In the genomic region with DNA sequence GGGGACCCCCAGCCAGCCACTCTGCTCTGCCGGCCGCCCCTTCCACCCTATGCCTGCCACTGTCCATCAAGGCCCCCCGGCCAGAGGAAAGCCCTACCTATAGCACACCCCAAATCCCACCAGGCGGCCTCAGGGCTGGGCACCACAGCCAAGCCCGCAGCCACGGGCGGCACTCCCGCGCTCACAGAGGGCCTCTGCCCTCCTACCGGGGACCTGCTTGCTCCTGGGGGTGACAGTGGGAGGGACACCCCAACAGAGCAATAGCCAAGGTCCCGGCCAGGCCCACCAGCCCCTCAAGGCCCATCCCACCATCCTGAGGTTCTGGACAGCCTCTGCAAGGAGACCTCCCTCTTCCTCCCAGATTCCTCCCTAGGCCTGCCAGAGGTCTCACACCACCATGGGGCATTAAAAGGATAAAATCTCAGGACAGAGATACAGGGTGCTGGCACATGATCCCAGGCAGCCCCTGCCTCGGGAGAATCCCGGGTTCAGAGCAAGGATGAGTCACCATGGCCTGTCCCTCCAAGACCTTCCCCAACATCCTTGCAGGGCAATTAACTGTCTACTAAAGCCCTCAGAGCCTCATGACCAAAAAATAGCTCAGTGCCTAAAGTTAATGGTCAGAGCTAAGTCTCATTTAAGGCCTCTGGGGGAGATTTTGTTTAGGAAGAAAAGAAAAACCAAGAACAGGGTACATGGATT, we compare ENCODE assay signal across 26 cellular contexts. TPM values are rescaled to one million over a fixed set of nuclear protein-coding genes. Genes with fewer than 3 reads are reported as not detected.
DNase-seq lines count a peak whose midpoint lies in the region; ATAC-seq, FAIRE-seq and TF ChIP-seq lines count a peak whose summit lies in the region.
"Had no signal": no experiment of that assay in that cellular context is flagged by ENCODE, and none has a peak within 500 bp of the region (broad histone marks: within the 10 kb centered on the region; RNA-seq: fewer than 3 reads in every experiment).

No MANE protein-coding gene starts in this region.

- no peak for TF ChIP-seq RAD21 in IMR-90 (IDR thresholded peaks at IDR 0.05; ENCODE audit: low read length)

- peaks cover 40% of the 10 kb centered on the region for H3K9me1 ChIP-seq in IMR-90 (ENCODE audit: insufficient read depth, low read length)

- intact Hi-C loops in A673 (cut with micrococcal nuclease; ENCODE audit: unreplicated experiment): no loop called here
- intact Hi-C loops in IMR-90 (cut with micrococcal nuclease): no loop called here
- intact Hi-C loops in sigmoid colon (cut with DNase I): no loop called here
- intact Hi-C loops in activated T-helper 1 cell treated with anti-CD3 and anti-CD28 coated beads, Interleukin-12 subunit alpha, Interleukin-12 subunit beta, Interleukin-2, Interleukin-4 antibody, amounts not matched to agents 30 ng/mL and 10 ng/mL and 1 ng/mL, durations not matched to agents 14 hours and 24 hours and 36 hours (cut with micrococcal nuclease): no loop called here

- DNase-seq in A673 (ENCODE audit: low spot score) (no peak), IMR-90 (no peak), foreskin keratinocyte (no peak), sigmoid colon (no peak), D341Med (ENCODE audit: low spot score) (no peak), omental fat pad (ENCODE audit: low spot score) (no peak), H54 (ENCODE audit: insufficient read length, low spot score) (no peak)
- no peak for DNase-seq in activated T-helper 1 cell treated with anti-CD3 and anti-CD28 coated beads, Interleukin-12 subunit alpha, Interleukin-12 subunit beta, Interleukin-2, Interleukin-4 antibody, amounts not matched to agents 30 ng/mL and 10 ng/mL and 1 ng/mL, durations not matched to agents 14 hours and 24 hours and 36 hours (ENCODE audit: low spot score)
- DNase-seq: activated CD8-positive, alpha-beta memory T cell treated with anti-CD3 and anti-CD28 coated beads for 24 hours; activated naive CD4-positive, alpha-beta T cell treated with anti-CD3 and anti-CD28 coated beads, Interleukin-2, amount 50 U/mL, for 16 hours; activated T-cell treated with anti-CD3 and anti-CD28 coated beads, Interleukin-2, amount 50 U/mL, for 48 hours; caudate nucleus; H9; heart right ventricle; KBM-7; mucosa of descending colon; NCI-H1694 treated with DMSO at 0.1 percent for 48 hours; NCI-H69; stimulated activated naive CD4-positive, alpha-beta T cell; tibial artery had no signal

- no peak overlapping the region; the same call in 1 of the 2 replicates for H3K14ac ChIP-seq in IMR-90 (replicated peaks; ENCODE audit: low read depth, low read length)

- TF ChIP-seq CTCF in A673 (conservative IDR thresholded peaks at IDR 0.05; ENCODE audit: low read depth, low read length) (no peak), IMR-90 (conservative IDR thresholded peaks at IDR 0.05; ENCODE audit: low read depth, low read length) (no peak), foreskin keratinocyte (conservative IDR thresholded peaks at IDR 0.05) (no peak), sigmoid colon (IDR thresholded peaks at IDR 0.05) (no peak), omental fat pad (IDR thresholded peaks at IDR 0.05) (no peak)

- no peaks in the 10 kb centered on the region for H3K36me3 ChIP-seq in A673 (ENCODE audit: insufficient read depth, low read length, poor library complexity, severe bottlenecking)
- no peaks in the 10 kb centered on the region for H3K36me3 ChIP-seq in IMR-90 (ENCODE audit: control insufficient read depth, insufficient read depth, low read length)
- no peaks in the 10 kb centered on the region for H3K36me3 ChIP-seq in sigmoid colon
- H3K36me3 ChIP-seq: ascending aorta, heart right ventricle, prostate gland, tibial artery had no signal

- H3K79me1 ChIP-seq in IMR-90 (ENCODE audit: low read depth in 1 of 2, low read length in 2 of 2): peaks cover 43 to 92% of the 10 kb centered on the region in 2 experiments

- H4K20me1 ChIP-seq in IMR-90 (ENCODE audit: insufficient read depth, low read length): peaks cover 25% of the 10 kb centered on the region

- H2BK5ac ChIP-seq in IMR-90 (ENCODE audit: low read depth, low read length, poor library complexity, severe bottlenecking): no peak overlapping the region

- H2AK9ac ChIP-seq in IMR-90 (replicated peaks; ENCODE audit: low read depth, low read length, poor library complexity): peak overlapping the region; percentile 35

- H3K4me3 Mint-ChIP-seq in activated T-helper 1 cell treated with anti-CD3 and anti-CD28 coated beads, Interleukin-12 subunit alpha, Interleukin-12 subunit beta, Interleukin-2, Interleukin-4 antibody, amounts not matched to agents 30 ng/mL and 10 ng/mL and 1 ng/mL, durations not matched to agents 14 hours and 24 hours and 36 hours: no peak overlapping the region
- H3K4me3 Mint-ChIP-seq: H9, neural crest cell had no signal

- dilution Hi-C loops in IMR-90 (cut with HindIII; ENCODE audit: low sequenced_read_pairs, unreplicated experiment): no loop called here

- peak overlapping the region; percentile 16 for H3K27ac ChIP-seq in A673 (ENCODE audit: low read depth, low read length, poor library complexity, severe bottlenecking)
- no peak overlapping the region for H3K27ac ChIP-seq in IMR-90 (ENCODE audit: insufficient read depth, low read length)
- no peak overlapping the region for H3K27ac ChIP-seq in foreskin keratinocyte
- H3K27ac ChIP-seq in sigmoid colon: peak overlapping the region; percentile 38 to 97 (median 76)
- H3K27ac ChIP-seq: ascending aorta, prostate gland, skin epidermis, tibial artery had no signal

- no peaks in the 10 kb centered on the region for H3K4me1 Mint-ChIP-seq in activated T-helper 1 cell treated with anti-CD3 and anti-CD28 coated beads, Interleukin-12 subunit alpha, Interleukin-12 subunit beta, Interleukin-2, Interleukin-4 antibody, amounts not matched to agents 30 ng/mL and 10 ng/mL and 1 ng/mL, durations not matched to agents 14 hours and 24 hours and 36 hours (ENCODE audit: low read depth)

- peak overlapping the region; percentile 49; the same call in 1 of the 2 replicates for H3K23ac ChIP-seq in IMR-90 (ENCODE audit: low read depth, low read length)

- FAIRE-seq in H54 (lab: Jason Lieb, UNC): no peak
- FAIRE-seq: G401.6, TTC549 had no signal

- no peak for TF ChIP-seq EP300 in sigmoid colon (IDR thresholded peaks at IDR 0.05)

- no peak overlapping the region for H3K56ac ChIP-seq in IMR-90 (ENCODE audit: extremely low read depth, insufficient read depth, low read length)

- H2AFZ ChIP-seq in IMR-90 (replicated peaks; ENCODE audit: low read length, poor library complexity): no peak overlapping the region

- POLR2A ChIA-PET in A673 (lab: Charles Lee; ENCODE audit: low non-redundant PET): no interaction called here
- POLR2A ChIA-PET in IMR-90 (lab: Charles Lee; ENCODE audit: unreplicated experiment): no interaction called here

- H3K18ac ChIP-seq in IMR-90 (ENCODE audit: low read depth, low read length): no peak overlapping the region

- H3K9me3 ChIP-seq in A673 (ENCODE audit: low read depth, low read length, poor library complexity, severe bottlenecking) (no peaks in the 10 kb centered on the region), IMR-90 (ENCODE audit: control insufficient read depth, insufficient read depth, low read length) (no peaks in the 10 kb centered on the region), sigmoid colon (no peaks in the 10 kb centered on the region)
- H3K9me3 ChIP-seq: ascending aorta, heart right ventricle, mucosa of descending colon, prostate gland, tibial artery had no signal

- TF ChIP-seq POLR2A in IMR-90 (IDR thresholded peaks at IDR 0.05; ENCODE audit: low read depth, low read length) (no peak), sigmoid colon (IDR thresholded peaks at IDR 0.05) (no peak), H54 (IDR thresholded peaks at IDR 0.05; ENCODE audit: low read depth, low read length) (no peak)

- CTCF ChIA-PET in A673 (lab: Charles Lee) (interaction anchor here (0.9 kb wide), 1 partner anchor 15 kb away, joined by 3 read pairs; no protein-coding TSS in a partner anchor), IMR-90 (lab: Yijun Ruan, JAX) (interaction anchor here (1.0 kb wide), 1 partner anchor 299 kb away, joined by 3 read pairs; no protein-coding TSS in a partner anchor)

- no peak overlapping the region for H3K4me3 ChIP-seq in A673 (ENCODE audit: low read depth, low read length, poor library complexity, severe bottlenecking)
- H3K4me3 ChIP-seq in IMR-90 (ENCODE audit: insufficient read depth, low read depth, low read length): no peak overlapping the region
- no peak overlapping the region for H3K4me3 ChIP-seq in sigmoid colon
- H3K4me3 ChIP-seq: ascending aorta, heart right ventricle, mucosa of descending colon, prostate gland, skin epidermis, tibial artery had no signal

- peak overlapping the region; percentile 57; the same call in 1 of the 2 replicates for H2BK120ac ChIP-seq in IMR-90 (ENCODE audit: low read depth, low read length)

- BruUV-seq in A673 (replicated peaks; lab: Mats Ljungman, UMichigan) (no TSS peak), IMR-90 (replicated peaks; lab: Mats Ljungman, UMichigan) (no TSS peak)

- no peak overlapping the region for H3K27ac Mint-ChIP-seq in activated T-helper 1 cell treated with anti-CD3 and anti-CD28 coated beads, Interleukin-12 subunit alpha, Interleukin-12 subunit beta, Interleukin-2, Interleukin-4 antibody, amounts not matched to agents 30 ng/mL and 10 ng/mL and 1 ng/mL, durations not matched to agents 14 hours and 24 hours and 36 hours

- H4K8ac ChIP-seq in IMR-90 (ENCODE audit: low read depth in 2 of 2, low read length in 2 of 2): no peak overlapping the region

- peak; percentile 7 for ATAC-seq in IMR-90 (ENCODE audit: low read depth)
- ATAC-seq in foreskin keratinocyte: peak; percentile 14
- ATAC-seq in omental fat pad (ENCODE audit: low FRiP score): no peak

- peak overlapping the region; percentile 64 for H3K4ac ChIP-seq in IMR-90 (ENCODE audit: low read depth, low read length)

- H3K9me3 Mint-ChIP-seq in activated T-helper 1 cell treated with anti-CD3 and anti-CD28 coated beads, Interleukin-12 subunit alpha, Interleukin-12 subunit beta, Interleukin-2, Interleukin-4 antibody, amounts not matched to agents 30 ng/mL and 10 ng/mL and 1 ng/mL, durations not matched to agents 14 hours and 24 hours and 36 hours: no peaks in the 10 kb centered on the region
- H3K9me3 Mint-ChIP-seq: H9, neural crest cell had no signal

- H2BK15ac ChIP-seq in IMR-90 (ENCODE audit: low read depth, low read length): no peak overlapping the region

- no peaks in the 10 kb centered on the region for H3K4me1 ChIP-seq in A673 (ENCODE audit: insufficient read depth, low read length, poor library complexity, severe bottlenecking)
- peaks cover 40% of the 10 kb centered on the region for H3K4me1 ChIP-seq in IMR-90 (ENCODE audit: control insufficient read depth, insufficient read depth, low read length)
- H3K4me1 ChIP-seq in foreskin keratinocyte: peaks cover 4% of the 10 kb centered on the region
- peaks cover 0 to 69% (median 64%) of the 10 kb centered on the region in 4 donors for H3K4me1 ChIP-seq in sigmoid colon
- H3K4me1 ChIP-seq: ascending aorta had no signal

- WGBS in IMR-90 (ENCODE audit: extremely low coverage in 2 of 2, insufficient read length in 1 of 2), 2 experiments: 92% methylated on average over 2 of the region's 13 CpGs; no CpG with 5 or more reads in 1 of the 2 experiments
- 84 to 86% methylated on average over 13 of the region's 13 CpGs for WGBS in sigmoid colon, 2 donors

- in situ Hi-C loops in IMR-90 (cut with MboI; ENCODE audit: low sequenced_read_pairs): no loop called here

- H4K91ac ChIP-seq in IMR-90 (ENCODE audit: insufficient read depth, low read depth, low read length): peak overlapping the region; percentile 62

- peak overlapping the region; percentile 58 for H2AK5ac ChIP-seq in IMR-90 (ENCODE audit: low read depth, low read length)

- H2BK20ac ChIP-seq in IMR-90 (ENCODE audit: low read depth, low read length): no peak overlapping the region

- peaks cover 2% of the 10 kb centered on the region for H3K27me3 Mint-ChIP-seq in activated T-helper 1 cell treated with anti-CD3 and anti-CD28 coated beads, Interleukin-12 subunit alpha, Interleukin-12 subunit beta, Interleukin-2, Interleukin-4 antibody, amounts not matched to agents 30 ng/mL and 10 ng/mL and 1 ng/mL, durations not matched to agents 14 hours and 24 hours and 36 hours (ENCODE audit: insufficient read depth)

- H3K36me3 Mint-ChIP-seq in activated T-helper 1 cell treated with anti-CD3 and anti-CD28 coated beads, Interleukin-12 subunit alpha, Interleukin-12 subunit beta, Interleukin-2, Interleukin-4 antibody, amounts not matched to agents 30 ng/mL and 10 ng/mL and 1 ng/mL, durations not matched to agents 14 hours and 24 hours and 36 hours (ENCODE audit: low read depth): no peaks in the 10 kb centered on the region

- H3K27me3 ChIP-seq in A673 (replicated peaks; ENCODE audit: insufficient read depth, low read depth, low read length, poor library complexity) (no peaks in the 10 kb centered on the region), IMR-90 (ENCODE audit: control insufficient read depth, insufficient read depth, low read length) (no peaks in the 10 kb centered on the region), foreskin keratinocyte (no peaks in the 10 kb centered on the region), sigmoid colon (no peaks in the 10 kb centered on the region)
- H3K27me3 ChIP-seq: ascending aorta, heart right ventricle, tibial artery had no signal

- no peak overlapping the region for H4K5ac ChIP-seq in IMR-90 (ENCODE audit: low read depth, low read length)

- no peak overlapping the region for H3K9ac ChIP-seq in IMR-90 (ENCODE audit: low read depth, low read length)

- H3K4me2 ChIP-seq in IMR-90 (ENCODE audit: low read depth, low read length): no peak overlapping the region

RNA-seq across cellular contexts. Expression of gene CCDC85C, which starts 17.1 kb away (rescaled TPM):
- 24.6 and 31.5 TPM in 2 replicates for total RNA-seq in A673 (2021)
- 13.9 and 16.0 TPM in 2 replicates for total RNA-seq in IMR-90 (2012; rRNA removed)
- polyA plus RNA-seq in IMR-90 (2012; rRNA removed): 19.0 and 22.2 TPM in 2 replicates
- polyA plus RNA-seq in IMR-90 (2012; cell fraction: cytosol; rRNA removed): 10.9 and 15.5 TPM in 2 replicates
- polyA plus RNA-seq in IMR-90 (2012; cell fraction: nucleus; rRNA removed; ENCODE audit: low replicate concordance): 11.3 and 20.4 TPM in 2 replicates
- 51.9 and 65.2 TPM in 2 replicates for total RNA-seq in foreskin keratinocyte
- polyA plus RNA-seq in foreskin keratinocyte: 26.0 and 35.4 TPM in 2 replicates
- total RNA-seq in sigmoid colon: 10 to 100 TPM; 11.4 to 31.9 (median 23.9) TPM
- 10 to 100 TPM; 12.6 to 79.0 (median 49.9) TPM for polyA plus RNA-seq in sigmoid colon
- 10 to 100 TPM in 2 of 4 donors, 1 to 10 TPM in 2; 3.3 to 17.7 (median 8.3) TPM for total RNA-seq in omental fat pad
- 7.4 and 7.6 TPM in 2 replicates for total RNA-seq in activated T-helper 1 cell treated with anti-CD3 and anti-CD28 coated beads, Interleukin-12 subunit alpha, Interleukin-12 subunit beta, Interleukin-2, Interleukin-4 antibody, amounts not matched to agents 30 ng/mL and 10 ng/mL and 1 ng/mL, durations not matched to agents 14 hours and 24 hours and 36 hours

RNA-seq across cellular contexts. Expression of gene HHIPL1, which starts 58.0 kb away (rescaled TPM):
- 0.06 and 0.15 TPM in 2 replicates for total RNA-seq in A673 (2021)
- total RNA-seq in IMR-90 (2012; rRNA removed): 0.56 and 0.72 TPM in 2 replicates
- 0.65 and 1.4 TPM in 2 replicates for polyA plus RNA-seq in IMR-90 (2012; rRNA removed)
- 0.48 and 1.5 TPM in 2 replicates for polyA plus RNA-seq in IMR-90 (2012; cell fraction: cytosol; rRNA removed)
- 0.64 and 1.3 TPM in 2 replicates for polyA plus RNA-seq in IMR-90 (2012; cell fraction: nucleus; rRNA removed; ENCODE audit: low replicate concordance)
- total RNA-seq in foreskin keratinocyte: 0.46 and 0.71 TPM in 2 replicates
- polyA plus RNA-seq in foreskin keratinocyte: 0.45 and 0.58 TPM in 2 replicates
- total RNA-seq in sigmoid colon: 10 to 100 TPM in 1 of 4 donors, 1 to 10 TPM in 3; 3.6 to 10.8 (median 7.0) TPM
- under 1 TPM in 1 of 3 donors, not detected in 2; 0.80 TPM for polyA plus RNA-seq in sigmoid colon
- 1 to 10 TPM; 2.2 to 4.7 (median 3.6) TPM for total RNA-seq in omental fat pad
- not detected in 2 replicates for total RNA-seq in activated T-helper 1 cell treated with anti-CD3 and anti-CD28 coated beads, Interleukin-12 subunit alpha, Interleukin-12 subunit beta, Interleukin-2, Interleukin-4 antibody, amounts not matched to agents 30 ng/mL and 10 ng/mL and 1 ng/mL, durations not matched to agents 14 hours and 24 hours and 36 hours

Comparison
In these comparisons a context has a peak if more than half of its experiments do, and no peak if none do; other contexts are left out.
1. H3K27ac ChIP-seq: peak in A673 (single experiment) and sigmoid colon (4 of 4); none in IMR-90 (single experiment) and foreskin keratinocyte (single experiment).